Comparison of ENCODE assay signal across 3 cellular contexts in genomic region chr9:128742401-128742800, GRCh38.
TF ChIP-seq lines count a peak whose summit lies in the region.

No MANE protein-coding gene starts in this region.

TF ChIP-seq in GM23338, 12 proteins besides CTCF, POLR2A, EP300 and RAD21:
- no peak for TF ChIP-seq ZNF331 (CRISPR knock-in tag; IDR thresholded peaks at IDR 0.05; ENCODE audit: low read depth)
- no peak for TF ChIP-seq NANOG (IDR thresholded peaks at IDR 0.05; ENCODE audit: borderline replicate concordance)
- TF ChIP-seq JUNB (IDR thresholded peaks at IDR 0.05; ENCODE audit: unreplicated experiment): no peak
- no peak for TF ChIP-seq ETS1 (IDR thresholded peaks at IDR 0.05)

TF ChIP-seq in WTC11, 78 proteins besides CTCF, POLR2A, EP300 and RAD21:
- TF ChIP-seq GRHL2 (CRISPR knock-in tag; IDR thresholded peaks at IDR 0.05; ENCODE audit: insufficient replicate concordance, severe bottlenecking) (no peak), ZMAT4 (CRISPR knock-in tag; IDR thresholded peaks at IDR 0.05) (no peak), AR (CRISPR knock-in tag; IDR thresholded peaks at IDR 0.05) (no peak), SOX15 (CRISPR knock-in tag; IDR thresholded peaks at IDR 0.05) (no peak), JAZF1 (CRISPR knock-in tag; IDR thresholded peaks at IDR 0.05) (no peak), ZNF263 (CRISPR knock-in tag; IDR thresholded peaks at IDR 0.05; ENCODE audit: low read depth) (no peak), ZNF219 (CRISPR knock-in tag; IDR thresholded peaks at IDR 0.05; ENCODE audit: borderline replicate concordance) (no peak), IRF2 (CRISPR knock-in tag; IDR thresholded peaks at IDR 0.05; ENCODE audit: borderline replicate concordance, low read depth) (no peak), ESRRA (CRISPR knock-in tag; IDR thresholded peaks at IDR 0.05; ENCODE audit: borderline replicate concordance) (no peak), ETV6 (CRISPR knock-in tag; IDR thresholded peaks at IDR 0.05) (no peak), STAT6 (CRISPR knock-in tag; conservative IDR thresholded peaks at IDR 0.05; ENCODE audit: low read depth) (no peak), MYBL2 (CRISPR knock-in tag; IDR thresholded peaks at IDR 0.05) (no peak), RORB (CRISPR knock-in tag; IDR thresholded peaks at IDR 0.05) (no peak), CREM (CRISPR knock-in tag; IDR thresholded peaks at IDR 0.05) (no peak), ZBTB43 (CRISPR knock-in tag; IDR thresholded peaks at IDR 0.05) (no peak), FOXP4 (CRISPR knock-in tag; IDR thresholded peaks at IDR 0.05) (no peak)

TF ChIP-seq in HepG2, 621 proteins besides CTCF, POLR2A, EP300 and RAD21:
- TF ChIP-seq AGO2 (optimal IDR thresholded peaks at IDR 0.05; ENCODE audit: low read depth, low read length) (peak; percentile 82), ZBTB33 (CRISPR knock-in tag; IDR thresholded peaks at IDR 0.05) (0 out of 2 replicates have a peak, but pooled peaks have one; percentile 47), E2F1 (CRISPR knock-in tag; IDR thresholded peaks at IDR 0.05) (no peak)
